Comparison of ENCODE assay signal across 9 cellular contexts in the genomic region with DNA sequence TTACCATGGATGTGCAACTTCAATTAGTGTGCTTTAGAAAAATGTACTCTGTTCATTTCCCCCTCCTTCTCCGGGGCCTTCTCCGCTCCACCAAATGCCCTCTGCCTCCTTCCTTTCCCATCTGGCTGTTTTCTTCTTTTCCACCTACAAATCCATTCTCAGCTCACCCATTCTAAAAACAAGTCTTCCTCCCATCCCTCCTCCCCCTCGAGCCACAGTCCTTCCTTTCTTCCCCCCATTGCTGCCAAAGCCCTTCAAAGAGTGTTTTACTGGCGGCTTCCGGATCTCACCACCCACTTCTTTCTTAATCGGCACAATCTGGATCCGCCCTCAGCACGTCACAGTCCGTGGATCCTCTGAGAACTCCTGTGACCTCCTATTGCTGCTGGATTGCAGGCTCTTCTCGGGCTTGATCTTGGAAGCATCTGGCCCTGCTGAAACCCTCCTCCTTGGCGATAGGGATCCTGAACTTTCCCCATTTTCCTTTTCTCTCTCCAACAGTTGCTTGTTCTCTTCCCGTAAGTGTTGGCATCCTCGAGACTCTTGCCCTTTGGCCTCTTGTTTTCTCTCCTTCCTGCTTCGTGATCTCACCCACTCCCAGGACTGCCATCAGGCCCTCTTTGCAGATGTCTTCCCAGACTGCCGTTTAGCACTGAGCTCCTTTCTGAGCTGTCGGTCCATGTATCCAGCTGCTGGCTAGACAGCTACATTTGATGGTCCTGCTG. TPM values are rescaled to one million over a fixed set of nuclear protein-coding genes. Genes with fewer than 3 reads are reported as not detected.
DNase-seq lines count a peak whose midpoint lies in the region; ATAC-seq, FAIRE-seq and TF ChIP-seq lines count a peak whose summit lies in the region.
"Had no signal": no experiment of that assay in that cellular context is flagged by ENCODE, and none has a peak within 500 bp of the region (broad histone marks: within the 10 kb centered on the region; RNA-seq: fewer than 3 reads in every experiment).

No MANE protein-coding gene starts in this region.

- H3K4me3 ChIP-seq in BJ (ENCODE audit: low read depth, low read length) (no peak overlapping the region), endothelial cell of umbilical vein (replicated peaks in 1 of 3; ENCODE audit: insufficient read depth in 1 of 3, low read depth in 1 of 3, low read length in 3 of 3) (no peak overlapping the region)

- H2AFZ ChIP-seq in endothelial cell of umbilical vein (ENCODE audit: low read depth, low read length) = peak overlapping the region; percentile 76

- no peaks in the 10 kb centered on the region for H3K9me1 ChIP-seq in endothelial cell of umbilical vein (replicated peaks; ENCODE audit: control insufficient read depth, extremely low read depth, insufficient read depth, low read length)

- no peaks in the 10 kb centered on the region for H3K79me2 ChIP-seq in endothelial cell of umbilical vein (ENCODE audit: control insufficient read depth, insufficient read depth, low read length)

- POLR2A ChIA-PET in BJ (lab: Charles Lee) = no interaction called here
- POLR2A ChIA-PET in endothelial cell of umbilical vein (lab: Charles Lee) = no interaction called here

- dilution Hi-C loops in endothelial cell of umbilical vein (cut with MboI; ENCODE audit: extremely low pct_ligation_motif_present, low sequenced_read_pairs) = no loop called here

- BruUV-seq in endothelial cell of umbilical vein (replicated peaks; lab: Mats Ljungman, UMichigan) = no TSS peak

- H3K36me3 ChIP-seq in BJ (ENCODE audit: control insufficient read depth, insufficient read depth, low read length) (no peaks in the 10 kb centered on the region), endothelial cell of umbilical vein (ENCODE audit: control insufficient read depth in 2 of 2, extremely low read depth in 1 of 2, insufficient read depth in 2 of 2, low read length in 2 of 2) (no peaks in the 10 kb centered on the region)

- FAIRE-seq in endothelial cell of umbilical vein (lab: Jason Lieb, UNC) = peak; percentile 79
- FAIRE-seq in HTR-8/SVneo (lab: Jason Lieb, UNC) = no peak
- FAIRE-seq: TTC549 had no signal

- H4K20me1 ChIP-seq in endothelial cell of umbilical vein (replicated peaks; ENCODE audit: control insufficient read depth, extremely low read depth, insufficient read depth, low read length) = no peaks in the 10 kb centered on the region

- intact Hi-C loops in endothelial cell of umbilical vein (cut with micrococcal nuclease) = loop anchor here (5.0 kb wide), 1 partner anchor 54 kb away; no protein-coding TSS in a partner anchor

- no peak for TF ChIP-seq POLR2A in endothelial cell of umbilical vein (IDR thresholded peaks at IDR 0.05; ENCODE audit: low read depth, low read length)

- H3K27ac ChIP-seq in endothelial cell of umbilical vein (ENCODE audit: insufficient read depth, low read depth, low read length) (no peak overlapping the region), foreskin keratinocyte (no peak overlapping the region)

- no peak overlapping the region for H3K9ac ChIP-seq in endothelial cell of umbilical vein (replicated peaks; ENCODE audit: extremely low read depth, insufficient read depth, low read length)

- ATAC-seq in omental fat pad (ENCODE audit: low FRiP score) = peak; percentile 51
- ATAC-seq in foreskin keratinocyte = no peak

- DNase-seq in BJ (ENCODE audit: low read depth) (peak; percentile 69), endothelial cell of umbilical vein (ENCODE audit: low read depth, low spot score) (peak; percentile 32), omental fat pad (ENCODE audit: low spot score) (no peak), kidney glomerular epithelial cell (lab: John Stamatoyannopoulos, UW) (no peak), foreskin keratinocyte (no peak), NCI-H1417 treated with DMSO at 0.1 percent for 48 hours (lab: John Stamatoyannopoulos, UW) (no peak), HTR-8/SVneo (ENCODE audit: insufficient read length, low spot score) (no peak)
- peak; percentile 31 to 53 for DNase-seq in activated CD4-positive, alpha-beta T cell treated with anti-CD3 and anti-CD28 coated beads, Interleukin-2, amount 50 U/mL, for 48 hours

- H3K4me1 ChIP-seq in endothelial cell of umbilical vein (ENCODE audit: control insufficient read depth, extremely low read depth, insufficient read depth, low read length) (peaks cover 11% of the 10 kb centered on the region), foreskin keratinocyte (peaks cover 12% of the 10 kb centered on the region)

- H3K27me3 ChIP-seq in BJ (ENCODE audit: control insufficient read depth, insufficient read depth, low read length) = no peaks in the 10 kb centered on the region
- peaks cover 0 to 2% of the 10 kb centered on the region in 2 experiments for H3K27me3 ChIP-seq in endothelial cell of umbilical vein (ENCODE audit: control insufficient read depth in 2 of 2, insufficient read depth in 2 of 2, low read length in 2 of 2)
- peaks cover under 1% of the 10 kb centered on the region for H3K27me3 ChIP-seq in foreskin keratinocyte

- CTCF ChIA-PET in BJ (lab: Yijun Ruan, JAX) = interaction anchor here (0.6 kb wide), 1 partner anchor 620 kb away, joined by 3 read pairs; no protein-coding TSS in a partner anchor
- CTCF ChIA-PET in endothelial cell of umbilical vein (lab: Charles Lee) = interaction anchor here (0.5 to 2.5 kb wide), 4 partner anchors 11 to 124 kb away, joined by 3 to 12 read pairs (median 4); no protein-coding TSS in a partner anchor

- H3K4me2 ChIP-seq in endothelial cell of umbilical vein (ENCODE audit: insufficient read depth, low read length) = peak overlapping the region; percentile 24

- TF ChIP-seq CTCF in BJ (IDR thresholded peaks at IDR 0.05; ENCODE audit: insufficient read depth, low read depth, low read length) = no peak
- no peak for TF ChIP-seq CTCF in endothelial cell of umbilical vein (IDR thresholded peaks at IDR 0.05; ENCODE audit: extremely low read depth in 1 of 2, insufficient read depth in 1 of 2, low read depth in 1 of 2, low read length in 2 of 2)
- TF ChIP-seq CTCF in omental fat pad (IDR thresholded peaks at IDR 0.05) = no peak
- no peak for TF ChIP-seq CTCF in foreskin keratinocyte (conservative IDR thresholded peaks at IDR 0.05)

- H3K9me3 ChIP-seq in endothelial cell of umbilical vein (replicated peaks; ENCODE audit: control insufficient read depth, insufficient read depth, low read length) = no peaks in the 10 kb centered on the region

TF ChIP-seq in endothelial cell of umbilical vein, 7 proteins besides CTCF, POLR2A, EP300 and RAD21:
- TF ChIP-seq POLR2AphosphoS5 (IDR thresholded peaks at IDR 0.05; ENCODE audit: insufficient read depth, low read depth, low read length) (no peak), JUN (IDR thresholded peaks at IDR 0.05; ENCODE audit: borderline replicate concordance, insufficient read depth, insufficient read length, low read depth) (no peak), GATA2 (IDR thresholded peaks at IDR 0.05; ENCODE audit: insufficient read depth, insufficient read length, low read depth, low read length) (peak; percentile 61)
TF ChIP-seq in endothelial cell of umbilical vein: peak in this region for 1.

RNA-seq across cellular contexts. Expression of gene FBXO47, which starts 36.0 kb away (rescaled TPM):
- polyA plus RNA-seq in BJ (2011; rRNA removed) = not detected in 2 replicates
- polyA minus RNA-seq in BJ (2011; rRNA and poly(A)+ RNA removed) = not detected in 2 replicates
- not detected in 2 replicates for total RNA-seq in endothelial cell of umbilical vein
- polyA plus RNA-seq in endothelial cell of umbilical vein = not detected in 2 replicates
- polyA plus RNA-seq in endothelial cell of umbilical vein (2011; cell fraction: cytosol; rRNA removed) = not detected in 2 replicates
- not detected in 2 replicates for polyA plus RNA-seq in endothelial cell of umbilical vein (2011; cell fraction: nucleus; rRNA removed)
- not detected in 2 replicates for polyA plus RNA-seq in endothelial cell of umbilical vein (2012)
- polyA minus RNA-seq in endothelial cell of umbilical vein = not detected in 2 replicates
- not detected for polyA minus RNA-seq in endothelial cell of umbilical vein (2011; cell fraction: cytosol; rRNA and poly(A)+ RNA removed)
- not detected in 2 replicates for polyA minus RNA-seq in endothelial cell of umbilical vein (2011; cell fraction: nucleus; rRNA and poly(A)+ RNA removed)
- total RNA-seq in omental fat pad = not detected
- total RNA-seq in foreskin keratinocyte = not detected in 2 replicates
- not detected in 2 replicates for polyA plus RNA-seq in foreskin keratinocyte

Comparison
In these comparisons a context has a peak if more than half of its experiments do, and no peak if none do; other contexts are left out.
1. DNase-seq: peak in BJ (single experiment), activated CD4-positive, alpha-beta T cell treated with anti-CD3 and anti-CD28 coated beads, Interleukin-2, amount 50 U/mL, for 48 hours (2 of 2) and endothelial cell of umbilical vein (single experiment); none in omental fat pad (single experiment), kidney glomerular epithelial cell (single experiment), foreskin keratinocyte (0 of 2), NCI-H1417 treated with DMSO at 0.1 percent for 48 hours (single experiment) and HTR-8/SVneo (single experiment).